ENCODE assay signal across 1 cellular context in genomic region chr4:40264497-40264896, GRCh38.
A peak's percentile ranks its signal among the peaks of the same experiment; 100 is the strongest.
TF ChIP-seq lines count a peak whose summit lies in the region.

No MANE protein-coding gene starts in this region.

TF ChIP-seq in K562, 482 proteins besides CTCF, POLR2A, EP300 and RAD21 (continued from another document):
- no peak for TF ChIP-seq ZNF280A (IDR thresholded peaks at IDR 0.05; ENCODE audit: low read depth, partially characterized antibody)
- TF ChIP-seq ZNF431 (CRISPR knock-in tag; IDR thresholded peaks at IDR 0.05): no peak
- no peak for TF ChIP-seq KLF10 (CRISPR knock-in tag; IDR thresholded peaks at IDR 0.05)
- TF ChIP-seq KAT2B (IDR thresholded peaks at IDR 0.05; ENCODE audit: low read depth, low read length): no peak
- no peak for TF ChIP-seq GTF2A2 (tag; IDR thresholded peaks at IDR 0.05)
- peak; percentile 93 for TF ChIP-seq ATF7 (IDR thresholded peaks at IDR 0.05)
- no peak for TF ChIP-seq SNAPC5 (CRISPR knock-in tag; IDR thresholded peaks at IDR 0.05)
- TF ChIP-seq THAP12 (CRISPR knock-in tag; IDR thresholded peaks at IDR 0.05): no peak
- no peak for TF ChIP-seq ZBTB1 (CRISPR knock-in tag; IDR thresholded peaks at IDR 0.05; ENCODE audit: borderline replicate concordance, low read depth)
- no peak for TF ChIP-seq ARHGAP35 (IDR thresholded peaks at IDR 0.05; ENCODE audit: partially characterized antibody)
- TF ChIP-seq ZNF121 (CRISPR knock-in tag; conservative IDR thresholded peaks at IDR 0.05): no peak
- peak; percentile 96 for TF ChIP-seq CEBPB (tag; IDR thresholded peaks at IDR 0.05)
- no peak for TF ChIP-seq ZNF511 (CRISPR knock-in tag; IDR thresholded peaks at IDR 0.05)
- TF ChIP-seq TBL1XR1 (IDR thresholded peaks at IDR 0.05; ENCODE audit: low read length in 2 of 2): no peak
- TF ChIP-seq ZNF318 (IDR thresholded peaks at IDR 0.05; ENCODE audit: borderline replicate concordance in 1 of 2, low read depth in 1 of 2): 0 out of 4 replicates have a peak, but pooled peaks of 1 of the 2 experiments have one; percentile 35
- no peak for TF ChIP-seq MAZ (CRISPR knock-in tag; conservative IDR thresholded peaks at IDR 0.05 in 1 of 2, IDR thresholded peaks at IDR 0.05 in 1 of 2)
- TF ChIP-seq MAFK (IDR thresholded peaks at IDR 0.05; ENCODE audit: low read length): peak; percentile 57
- no peak for TF ChIP-seq NFIC (IDR thresholded peaks at IDR 0.05)
- no peak for TF ChIP-seq ZNF740 (CRISPR knock-in tag; IDR thresholded peaks at IDR 0.05)
- TF ChIP-seq ZNF740 (tag; IDR thresholded peaks at IDR 0.05): no peak
- TF ChIP-seq MAFF (IDR thresholded peaks at IDR 0.05; ENCODE audit: low read length): peak; percentile 20; the same call in 1 of the 2 replicates
- no peak for TF ChIP-seq PREB (CRISPR knock-in tag; IDR thresholded peaks at IDR 0.05)
- no peak for TF ChIP-seq SAFB (IDR thresholded peaks at IDR 0.05; ENCODE audit: borderline replicate concordance, low read depth, low read length)
- TF ChIP-seq ZNF174 (CRISPR knock-in tag; IDR thresholded peaks at IDR 0.05): no peak
- TF ChIP-seq EZH2 (IDR thresholded peaks at IDR 0.05; ENCODE audit: borderline replicate concordance, low read depth, low read length): no peak
- TF ChIP-seq CCAR2 (IDR thresholded peaks at IDR 0.05; ENCODE audit: low read depth, low read length): no peak
- TF ChIP-seq FOXK2 (conservative IDR thresholded peaks at IDR 0.05 in 1 of 2, IDR thresholded peaks at IDR 0.05 in 1 of 2; ENCODE audit: low read depth in 2 of 2): no peak
- TF ChIP-seq MECOM (CRISPR knock-in tag; IDR thresholded peaks at IDR 0.05): no peak
- no peak for TF ChIP-seq PKNOX1 (IDR thresholded peaks at IDR 0.05)
- TF ChIP-seq DIDO1 (tag; IDR thresholded peaks at IDR 0.05; ENCODE audit: low read depth): no peak
- no peak for TF ChIP-seq IRF1 (CRISPR knock-in tag; IDR thresholded peaks at IDR 0.05; ENCODE audit: borderline replicate concordance)
- TF ChIP-seq HIVEP1 (CRISPR knock-in tag; IDR thresholded peaks at IDR 0.05): no peak
- no peak for TF ChIP-seq MBD1 (CRISPR knock-in tag; IDR thresholded peaks at IDR 0.05)
- no peak for TF ChIP-seq PTBP1 (IDR thresholded peaks at IDR 0.05; ENCODE audit: low read depth, low read length)
- no peak for TF ChIP-seq SIN3B (IDR thresholded peaks at IDR 0.05; ENCODE audit: low read depth)
- no peak for TF ChIP-seq HDAC8 (tag; IDR thresholded peaks at IDR 0.05)
- no peak for TF ChIP-seq TEAD1 (CRISPR knock-in tag; IDR thresholded peaks at IDR 0.05)
- no peak for TF ChIP-seq THRAP3 (IDR thresholded peaks at IDR 0.05; ENCODE audit: borderline replicate concordance)
- no peak for TF ChIP-seq MYNN (IDR thresholded peaks at IDR 0.05)
- no peak for TF ChIP-seq MYNN (CRISPR knock-in tag; IDR thresholded peaks at IDR 0.05)
- no peak for TF ChIP-seq XRCC3 (IDR thresholded peaks at IDR 0.05)
- no peak for TF ChIP-seq SMAD1 (IDR thresholded peaks at IDR 0.05; ENCODE audit: low read depth, low read length, partially characterized antibody)
- no peak for TF ChIP-seq ZBTB2 (IDR thresholded peaks at IDR 0.05)
- no peak for TF ChIP-seq PHF21A (IDR thresholded peaks at IDR 0.05; ENCODE audit: borderline replicate concordance, low read depth)
- TF ChIP-seq ZNF184 (CRISPR knock-in tag; IDR thresholded peaks at IDR 0.05): no peak
- TF ChIP-seq CEBPG (CRISPR knock-in tag; IDR thresholded peaks at IDR 0.05): peak; percentile 81
- peak; percentile 93 to 95 for TF ChIP-seq CEBPG (tag; conservative IDR thresholded peaks at IDR 0.05 in 1 of 2, IDR thresholded peaks at IDR 0.05 in 1 of 2)
